ENCODE assay signal across 11 cellular contexts in the genomic region with DNA sequence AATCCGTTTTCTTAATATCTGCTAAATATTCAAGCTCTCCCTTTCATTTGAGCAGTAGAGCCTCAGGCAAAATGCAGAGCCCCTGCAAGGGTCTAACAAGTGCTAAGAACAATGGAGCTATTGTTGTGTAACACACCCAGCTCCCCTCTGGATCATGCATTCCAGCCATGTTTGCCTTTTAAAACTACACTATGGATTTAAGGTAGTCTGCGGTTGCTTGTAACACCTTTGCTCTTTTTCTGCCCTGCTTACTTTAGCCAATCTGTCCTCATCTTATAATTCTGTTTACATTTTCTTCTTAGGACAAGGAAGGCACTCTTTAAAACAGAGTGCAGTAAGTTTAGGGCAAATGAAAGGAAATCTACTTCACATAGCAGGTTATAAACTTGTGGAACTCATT. TPM values are rescaled to one million over a fixed set of nuclear protein-coding genes. Genes with fewer than 3 reads are reported as not detected.
A peak's percentile ranks its signal among the peaks of the same experiment; 100 is the strongest.
DNase-seq lines count a peak whose midpoint lies in the region; ATAC-seq and TF ChIP-seq lines count a peak whose summit lies in the region.
"Had no signal": no experiment of that assay in that cellular context is flagged by ENCODE, and none has a peak within 500 bp of the region (broad histone marks: within the 10 kb centered on the region; RNA-seq: fewer than 3 reads in every experiment).

No MANE protein-coding gene starts in this region.

- H3K4me3 ChIP-seq in BLaER1 (no peak overlapping the region), mammary epithelial cell (replicated peaks in 1 of 3; ENCODE audit: insufficient read depth in 1 of 3, low read depth in 2 of 3, low read length in 3 of 3) (no peak overlapping the region), muscle layer of duodenum (ENCODE audit: low read depth in 1 of 2, low read length in 2 of 2) (no peak overlapping the region)
- H3K4me3 ChIP-seq: MG63 had no signal

- H3K4me1 Mint-ChIP-seq in IgD-negative memory B cell, result peaks cover 31 to 50% (median 38%) of the 10 kb centered on the region in 3 donors

- H3K36me3 ChIP-seq in BLaER1 (no peaks in the 10 kb centered on the region), mammary epithelial cell (ENCODE audit: insufficient read depth, low read length) (no peaks in the 10 kb centered on the region), muscle layer of duodenum (ENCODE audit: control insufficient read depth in 1 of 2, insufficient read depth in 2 of 2, low read length in 2 of 2) (peaks cover 0 to 20% of the 10 kb centered on the region in 2 donors)
- H3K36me3 ChIP-seq: MG63 had no signal

- peak overlapping the region in 2 of 4 donors; percentile 35 to 75 for H3K4me3 Mint-ChIP-seq in IgD-negative memory B cell

- no peaks in the 10 kb centered on the region for H3K79me2 ChIP-seq in mammary epithelial cell (ENCODE audit: insufficient read depth, low read length)

- H3K36me3 Mint-ChIP-seq in IgD-negative memory B cell, result no peaks in the 10 kb centered on the region

- TF ChIP-seq CTCF in mammary epithelial cell (conservative IDR thresholded peaks at IDR 0.05 in 1 of 2, IDR thresholded peaks at IDR 0.05 in 1 of 2; ENCODE audit: extremely low read depth in 1 of 2, insufficient read depth in 1 of 2, low read depth in 1 of 2, low read length in 2 of 2), result no peak

- TSS peak; percentile 63 for BruUV-seq in mammary epithelial cell (replicated peaks; lab: Mats Ljungman, UMichigan)

- WGBS in mammary epithelial cell (ENCODE audit: low coverage, missing lambda C conversion rate), result 8% methylated on average over 2 of the region's 2 CpGs

- H3K9me3 ChIP-seq in BLaER1, result no peaks in the 10 kb centered on the region
- no peaks in the 10 kb centered on the region for H3K9me3 ChIP-seq in mammary epithelial cell (replicated peaks; ENCODE audit: insufficient read depth, low read length)
- H3K9me3 ChIP-seq in muscle layer of duodenum (ENCODE audit: control insufficient read depth in 1 of 2, low read length in 2 of 2), result no peaks in the 10 kb centered on the region
- H3K9me3 ChIP-seq: MG63 had no signal

- peak overlapping the region; percentile 18 for H2AFZ ChIP-seq in mammary epithelial cell (ENCODE audit: low read depth, low read length)

- H3K27me3 Mint-ChIP-seq in IgD-negative memory B cell, result no peaks in the 10 kb centered on the region

- H3K27ac ChIP-seq in BLaER1, result peak overlapping the region; percentile 50
- H3K27ac ChIP-seq in mammary epithelial cell (ENCODE audit: insufficient read depth, low read depth, low read length), result peak overlapping the region; percentile 76
- H3K27ac ChIP-seq in muscle layer of duodenum (ENCODE audit: low read length), result peak overlapping the region; percentile 10

- peak overlapping the region; percentile 77 for H3K4me2 ChIP-seq in BLaER1
- peak overlapping the region; percentile 83 for H3K4me2 ChIP-seq in mammary epithelial cell (ENCODE audit: insufficient read depth, low read depth, low read length)

- peak overlapping the region in 2 of 3 donors; percentile 55 to 87 for H3K27ac Mint-ChIP-seq in IgD-negative memory B cell

- H3K9me3 Mint-ChIP-seq in IgD-negative memory B cell, result peaks cover 0 to 4% (median 0%) of the 10 kb centered on the region in 3 donors

- H4K20me1 ChIP-seq in BLaER1, result no peaks in the 10 kb centered on the region
- no peaks in the 10 kb centered on the region for H4K20me1 ChIP-seq in mammary epithelial cell (ENCODE audit: insufficient read depth, low read length)

- in situ Hi-C loops in mammary epithelial cell (cut with MboI; ENCODE audit: low sequenced_read_pairs in 2 of 2), result no loop called here

- no peak overlapping the region for H3K9ac ChIP-seq in BLaER1
- no peak overlapping the region for H3K9ac ChIP-seq in mammary epithelial cell (ENCODE audit: insufficient read depth, low read length)

- intact Hi-C loops in mammary epithelial cell (cut with micrococcal nuclease), result no loop called here

- ATAC-seq in HG02642 (IDR thresholded peaks at IDR 0.05; ENCODE audit: poor library complexity, unreplicated experiment), result no peak

- CTCF ChIA-PET in mammary epithelial cell (lab: Charles Lee; ENCODE audit: low non-redundant PET), result no interaction called here

- dilution Hi-C loops in mammary epithelial cell (cut with HindIII; ENCODE audit: low sequenced_read_pairs), result no loop called here

- H3K27me3 ChIP-seq in BLaER1 (no peaks in the 10 kb centered on the region), mammary epithelial cell (ENCODE audit: insufficient read depth, low read length) (no peaks in the 10 kb centered on the region), muscle layer of duodenum (ENCODE audit: low read depth, low read length) (no peaks in the 10 kb centered on the region)
- H3K27me3 ChIP-seq: MG63 had no signal

- DNase-seq in mammary epithelial cell (peak; percentile 33), SKM-1 (lab: John Stamatoyannopoulos, UW; ENCODE audit: unreplicated experiment) (no peak), NCI-H2171 treated with DMSO at 0.1 percent for 48 hours (lab: John Stamatoyannopoulos, UW) (no peak), hypothalamus (lab: John Stamatoyannopoulos, UW) (no peak)
- DNase-seq: activated gamma-delta T cell, MG63 had no signal

- peaks cover 49% of the 10 kb centered on the region for H3K4me1 ChIP-seq in BLaER1
- H3K4me1 ChIP-seq in mammary epithelial cell (ENCODE audit: insufficient read depth, low read length), result peaks cover 46% of the 10 kb centered on the region
- H3K4me1 ChIP-seq in muscle layer of duodenum (ENCODE audit: control insufficient read depth in 1 of 2, insufficient read depth in 2 of 2, low read length in 2 of 2), result peaks cover 18 to 28% of the 10 kb centered on the region in 2 donors

RNA-seq across cellular contexts. Expression of a gene that starts 60.0 kb away (rescaled TPM):
- polyA plus RNA-seq in IgD-negative memory B cell (not detected), mammary epithelial cell (not detected)
- total RNA-seq in mammary epithelial cell, result not detected
- polyA minus RNA-seq in mammary epithelial cell, result not detected
- total RNA-seq: T-helper 2 cell treated with Interferon-gamma antibody and Interleukin-4, amounts not matched to agents 100 ng/mL and 5 ng/mL, for 36 hours had no signal

Comparison
In these comparisons a context has a peak if more than half of its experiments do, and no peak if none do; other contexts are left out.
1. H3K27ac ChIP-seq: peak in every context shown above with its lines; median percentile 76 in mammary epithelial cell; 50 in BLaER1; 10 in muscle layer of duodenum.